In genomic region chr19:17215125-17215971, GRCh38 we compare ENCODE assay signal across 1 cellular context.
TF ChIP-seq lines count a peak whose summit lies in the region.

TSS of gene USE1 (plus strand) at chr19:17215357. CDS start at chr19:17215406, 49 bp downstream.

TF ChIP-seq in HepG2, 621 proteins besides CTCF, POLR2A, EP300 and RAD21 (continued from another document and continues in another):
- peak; percentile 80 for TF ChIP-seq ZNF317 (CRISPR knock-in tag; IDR thresholded peaks at IDR 0.05)
- no peak for TF ChIP-seq HOXA9 (CRISPR knock-in tag; IDR thresholded peaks at IDR 0.05; ENCODE audit: borderline replicate concordance)
- 0 out of 2 replicates have a peak, but pooled peaks have one; percentile 33 for TF ChIP-seq ZNF639 (CRISPR knock-in tag; conservative IDR thresholded peaks at IDR 0.05)
- no peak; the same call in 1 of the 2 replicates for TF ChIP-seq KDM4B (CRISPR knock-in tag; IDR thresholded peaks at IDR 0.05)
- peak; percentile 72; the same call in 1 of the 2 replicates for TF ChIP-seq ZXDC (CRISPR knock-in tag; IDR thresholded peaks at IDR 0.05)
- peak; percentile 62 for TF ChIP-seq ZNF746 (CRISPR knock-in tag; IDR thresholded peaks at IDR 0.05)
- no peak for TF ChIP-seq TOE1 (CRISPR knock-in tag; IDR thresholded peaks at IDR 0.05)
- TF ChIP-seq RERE (CRISPR knock-in tag; IDR thresholded peaks at IDR 0.05; ENCODE audit: low read depth): no peak
- TF ChIP-seq PHF8 (CRISPR knock-in tag; IDR thresholded peaks at IDR 0.05): peak; percentile 91
- TF ChIP-seq ZNF569 (CRISPR knock-in tag; IDR thresholded peaks at IDR 0.05; ENCODE audit: borderline replicate concordance): no peak
- no peak for TF ChIP-seq HNRNPUL1 (IDR thresholded peaks at IDR 0.05; ENCODE audit: low read depth, low read length)
- TF ChIP-seq HMG20B (CRISPR knock-in tag; conservative IDR thresholded peaks at IDR 0.05): no peak
- TF ChIP-seq DMAP1 (CRISPR knock-in tag; IDR thresholded peaks at IDR 0.05): peak; percentile 100
- TF ChIP-seq ZBTB33 (CRISPR knock-in tag; IDR thresholded peaks at IDR 0.05): peak; percentile 42
- TF ChIP-seq ZNF234 (CRISPR knock-in tag; conservative IDR thresholded peaks at IDR 0.05): no peak
- peak; percentile 97 for TF ChIP-seq RBFOX2 (IDR thresholded peaks at IDR 0.05; ENCODE audit: low read depth, low read length)
- TF ChIP-seq CAMTA2 (CRISPR knock-in tag; IDR thresholded peaks at IDR 0.05; ENCODE audit: borderline replicate concordance): peak; percentile 63; the same call in 1 of the 2 replicates
- peak; percentile 80 for TF ChIP-seq MIXL1 (CRISPR knock-in tag; IDR thresholded peaks at IDR 0.05)
- TF ChIP-seq ZSCAN30 (CRISPR knock-in tag; IDR thresholded peaks at IDR 0.05): no peak
- no peak for TF ChIP-seq GRHL1 (CRISPR knock-in tag; conservative IDR thresholded peaks at IDR 0.05)
- TF ChIP-seq ZNF768 (CRISPR knock-in tag; IDR thresholded peaks at IDR 0.05): peak; percentile 37; the same call in 1 of the 2 replicates
- 0 out of 2 replicates have a peak, but pooled peaks have one; percentile 29 for TF ChIP-seq E2F5 (CRISPR knock-in tag; conservative IDR thresholded peaks at IDR 0.05)
- no peak for TF ChIP-seq ZNF30 (CRISPR knock-in tag; IDR thresholded peaks at IDR 0.05)
- no peak for TF ChIP-seq DRAP1 (CRISPR knock-in tag; IDR thresholded peaks at IDR 0.05)
- no peak for TF ChIP-seq ZNF430 (CRISPR knock-in tag; IDR thresholded peaks at IDR 0.05)
- TF ChIP-seq MXD4 (CRISPR knock-in tag; IDR thresholded peaks at IDR 0.05): 0 out of 2 replicates have a peak, but pooled peaks have one; percentile 22
- no peak for TF ChIP-seq ZNF101 (CRISPR knock-in tag; IDR thresholded peaks at IDR 0.05; ENCODE audit: borderline replicate concordance, low read depth)
- peak; percentile 70 for TF ChIP-seq FOXO1 (CRISPR knock-in tag; IDR thresholded peaks at IDR 0.05)
- TF ChIP-seq ZNF616 (CRISPR knock-in tag; IDR thresholded peaks at IDR 0.05; ENCODE audit: low read depth): 0 out of 2 replicates have a peak, but pooled peaks have one; percentile 25
- TF ChIP-seq ZNF343 (CRISPR knock-in tag; IDR thresholded peaks at IDR 0.05): no peak
- no peak; the same call in 1 of the 2 replicates for TF ChIP-seq GTF2F1 (IDR thresholded peaks at IDR 0.05; ENCODE audit: low read length)
- TF ChIP-seq GABPA (IDR thresholded peaks at IDR 0.05; ENCODE audit: low read depth, low read length): peak; percentile 83
- TF ChIP-seq GABPA (CRISPR knock-in tag; IDR thresholded peaks at IDR 0.05; ENCODE audit: low read depth): peak; percentile 98
- TF ChIP-seq ZZZ3 (CRISPR knock-in tag; IDR thresholded peaks at IDR 0.05; ENCODE audit: borderline replicate concordance): no peak
- TF ChIP-seq GPN1 (CRISPR knock-in tag; IDR thresholded peaks at IDR 0.05; ENCODE audit: borderline replicate concordance): no peak
- 0 out of 2 replicates have a peak, but pooled peaks have one; percentile 37 for TF ChIP-seq NR1H2 (CRISPR knock-in tag; IDR thresholded peaks at IDR 0.05; ENCODE audit: borderline replicate concordance, low read depth)
- TF ChIP-seq ZSCAN21 (CRISPR knock-in tag; IDR thresholded peaks at IDR 0.05; ENCODE audit: borderline replicate concordance): no peak
- no peak for TF ChIP-seq SETDB1 (CRISPR knock-in tag; IDR thresholded peaks at IDR 0.05; ENCODE audit: borderline replicate concordance)
- no peak for TF ChIP-seq ZNF383 (CRISPR knock-in tag; IDR thresholded peaks at IDR 0.05; ENCODE audit: borderline replicate concordance)
- no peak for TF ChIP-seq ZNF512B (CRISPR knock-in tag; IDR thresholded peaks at IDR 0.05; ENCODE audit: borderline replicate concordance)
- no peak; the same call in 1 of the 2 replicates for TF ChIP-seq SMAD3 (CRISPR knock-in tag; IDR thresholded peaks at IDR 0.05)
- no peak for TF ChIP-seq RFX1 (IDR thresholded peaks at IDR 0.05)
- TF ChIP-seq SOX6 (IDR thresholded peaks at IDR 0.05): no peak
- peak; percentile 75 for TF ChIP-seq SOX6 (CRISPR knock-in tag; IDR thresholded peaks at IDR 0.05)
- TF ChIP-seq MEF2D (CRISPR knock-in tag; IDR thresholded peaks at IDR 0.05): no peak; the same call in 1 of the 2 replicates
- no peak for TF ChIP-seq ZNF12 (CRISPR knock-in tag; IDR thresholded peaks at IDR 0.05)
- TF ChIP-seq ZNF362 (CRISPR knock-in tag; IDR thresholded peaks at IDR 0.05; ENCODE audit: borderline replicate concordance): no peak
- TF ChIP-seq RORA (CRISPR knock-in tag; IDR thresholded peaks at IDR 0.05): no peak
- no peak for TF ChIP-seq ZNF496 (CRISPR knock-in tag; IDR thresholded peaks at IDR 0.05; ENCODE audit: insufficient replicate concordance)
- TF ChIP-seq EED (CRISPR knock-in tag; IDR thresholded peaks at IDR 0.05): no peak
